ENCODE assay signal across 8 cellular contexts in genomic region chr15:55587321-55588069, GRCh38. TPM values are rescaled to one million over a fixed set of nuclear protein-coding genes. Genes with fewer than 3 reads are reported as not detected.
DNase-seq lines count a peak whose midpoint lies in the region; ATAC-seq and TF ChIP-seq lines count a peak whose summit lies in the region.

No MANE protein-coding gene starts in this region.

- H3K36me3 ChIP-seq in MG63 = peaks cover 3% of the 10 kb centered on the region; the same call in 1 of the 2 replicates
- H3K36me3 ChIP-seq in prostate gland = no peaks in the 10 kb centered on the region

- no peaks in the 10 kb centered on the region for H3K4me1 ChIP-seq in prostate gland (replicated peaks)

- WGBS in prostate gland = 3% methylated on average over 63 of the region's 65 CpGs

- peaks cover 2% of the 10 kb centered on the region for H3K36me3 Mint-ChIP-seq in activated naive CD8-positive, alpha-beta T cell

- TF ChIP-seq CTCF in prostate gland (IDR thresholded peaks at IDR 0.05) = no peak

- H3K4me3 ChIP-seq in MG63 (peak overlapping the region; percentile 73), prostate gland (peak overlapping the region; percentile 68 to 72)

- peaks cover 3% of the 10 kb centered on the region for H3K4me1 Mint-ChIP-seq in activated naive CD8-positive, alpha-beta T cell (ENCODE audit: low read depth)

- H3K27ac ChIP-seq in prostate gland = peak overlapping the region; percentile 88 to 90

- intact Hi-C loops in left cardiac atrium (cut with DNase I) = no loop called here
- intact Hi-C loops in prostate gland (cut with DNase I) = loop anchor here (10.0 kb wide), 1 partner anchor 183 kb away; the partner anchor contains the start of genes CCPG1 and PIERCE2

- ATAC-seq in GM19328 (IDR thresholded peaks at IDR 0.05; ENCODE audit: unreplicated experiment) = peak; percentile 46
- ATAC-seq in left cardiac atrium = peak; percentile 50 to 54
- no peak for ATAC-seq in HG03039 (IDR thresholded peaks at IDR 0.05; ENCODE audit: unreplicated experiment)

- no peak for TF ChIP-seq POLR2A in prostate gland (IDR thresholded peaks at IDR 0.05)

- H3K27me3 Mint-ChIP-seq in activated naive CD8-positive, alpha-beta T cell = peaks cover 32% of the 10 kb centered on the region

- H3K27ac Mint-ChIP-seq in activated naive CD8-positive, alpha-beta T cell = no peak overlapping the region

- H3K9me3 ChIP-seq in MG63 (no peaks in the 10 kb centered on the region), prostate gland (no peaks in the 10 kb centered on the region)

- no peaks in the 10 kb centered on the region for H3K27me3 ChIP-seq in MG63
- no peaks in the 10 kb centered on the region for H3K27me3 ChIP-seq in prostate gland (replicated peaks; ENCODE audit: insufficient read depth)

- peak overlapping the region; percentile 48 for H3K4me3 Mint-ChIP-seq in activated naive CD8-positive, alpha-beta T cell

- H3K9me3 Mint-ChIP-seq in activated naive CD8-positive, alpha-beta T cell (ENCODE audit: low read depth) = no peaks in the 10 kb centered on the region

- peak in 10 of 14 donors; percentile 5 to 60 (median 23) for DNase-seq in C1 segment of cervical spinal cord (lab: John Stamatoyannopoulos, UW)
- peak; percentile 53 for DNase-seq in MG63
- DNase-seq in left cardiac atrium = peak; percentile 39
- DNase-seq in prostate gland (ENCODE audit: low spot score) = no peak
- no peak for DNase-seq in NCI-H1694 treated with DMSO at 0.1 percent for 48 hours (lab: John Stamatoyannopoulos, UW)

RNA-seq across cellular contexts. Expression of gene PYGO1, which starts 0.7 kb away (rescaled TPM):
- total RNA-seq in MG63 (2014; rRNA removed; shearing (Covaris generic); ENCODE audit: low replicate concordance) = 4.9 and 7.1 TPM in 2 replicates
- total RNA-seq in left cardiac atrium = 1 to 10 TPM; 4.5 to 6.5 TPM
- 10 to 100 TPM in 1 of 2 donors, 1 to 10 TPM in 1; 7.2 to 12.3 TPM for total RNA-seq in prostate gland

Comparison
In these comparisons a context has a peak if more than half of its experiments do, and no peak if none do; other contexts are left out.
1. DNase-seq: peak in C1 segment of cervical spinal cord (10 of 14), MG63 (single experiment) and left cardiac atrium (single experiment); none in prostate gland (single experiment) and NCI-H1694 treated with DMSO at 0.1 percent for 48 hours (single experiment).